Comparison of ENCODE assay signal across 19 cellular contexts in the genomic region with DNA sequence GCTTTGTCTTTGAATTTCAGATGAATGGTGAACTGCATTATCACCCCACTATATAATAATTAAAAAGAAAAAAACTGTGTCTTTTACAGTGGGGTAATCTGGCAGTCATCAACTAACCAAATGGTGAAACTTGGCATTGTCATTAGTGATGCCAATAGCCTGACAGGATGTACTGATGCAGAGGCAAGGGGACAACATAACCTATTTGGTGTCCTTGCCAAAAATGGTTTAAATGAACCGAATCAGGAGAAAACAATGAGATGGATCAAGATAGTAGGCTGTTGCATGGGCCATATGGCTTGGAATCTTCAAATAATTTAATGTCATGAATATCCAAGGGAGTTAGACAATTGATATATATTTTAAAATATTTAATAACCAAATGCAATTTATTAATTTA.
DNase-seq lines count a peak whose midpoint lies in the region; ATAC-seq and TF ChIP-seq lines count a peak whose summit lies in the region.
"Had no signal": no experiment of that assay in that cellular context is flagged by ENCODE, and none has a peak within 500 bp of the region (broad histone marks: within the 10 kb centered on the region; RNA-seq: fewer than 3 reads in every experiment).

No MANE protein-coding gene starts in this region.

- in situ Hi-C loops in G401 (cut with HindIII; ENCODE audit: low sequenced_read_pairs): no loop called here

- H3K4me1 Mint-ChIP-seq in GM23338: no peaks in the 10 kb centered on the region
- H3K4me1 Mint-ChIP-seq: B cell had no signal

- no peaks in the 10 kb centered on the region; the same call in 1 of the 2 replicates for H3K36me3 ChIP-seq in GM23338 (ENCODE audit: insufficient read depth)
- H3K36me3 ChIP-seq: BLaER1 treated with 17β-estradiol and CSF1 and Interleukin-3, amounts not matched to agents 10 nM and 100 nM had no signal

- no peaks in the 10 kb centered on the region for H3F3A ChIP-seq in GM23338 (replicated peaks; ENCODE audit: low read depth)

- H4K20me1 ChIP-seq in GM23338 (replicated peaks; ENCODE audit: insufficient read depth): no peaks in the 10 kb centered on the region
- H4K20me1 ChIP-seq: BLaER1 treated with 17β-estradiol and CSF1 and Interleukin-3, amounts not matched to agents 10 nM and 100 nM had no signal

- peaks cover 7% of the 10 kb centered on the region; the same call in 1 of the 2 replicates for H3K9me2 ChIP-seq in GM23338 (ENCODE audit: insufficient read depth)

- H3K79me2 ChIP-seq in GM23338 (replicated peaks; ENCODE audit: insufficient read depth): no peaks in the 10 kb centered on the region

- no peak overlapping the region for H3K4me2 ChIP-seq in GM23338
- H3K4me2 ChIP-seq: A549; BLaER1 treated with 17β-estradiol and CSF1 and Interleukin-3, amounts not matched to agents 10 nM and 100 nM had no signal

- H3K27ac ChIP-seq in GM23338 (ENCODE audit: low read depth): no peak overlapping the region
- H3K27ac ChIP-seq: 22Rv1; A549; BLaER1 treated with 17β-estradiol and CSF1 and Interleukin-3, amounts not matched to agents 10 nM and 100 nM; C4-2B had no signal

- H3K4me3 ChIP-seq in GM23338: no peak overlapping the region
- H3K4me3 ChIP-seq: A549; BLaER1 treated with 17β-estradiol and CSF1 and Interleukin-3, amounts not matched to agents 10 nM and 100 nM; GM12878 had no signal

- H2AFZ ChIP-seq in GM23338: no peak overlapping the region

- TF ChIP-seq CTCF in GM23338 (conservative IDR thresholded peaks at IDR 0.05; ENCODE audit: low read depth in 2 of 2): no peak

- DNase-seq in NCI-H2171 treated with DMSO at 0.1 percent for 48 hours (lab: John Stamatoyannopoulos, UW) (peak; percentile 4), NCI-H2171 (lab: John Stamatoyannopoulos, UW) (no peak), G401 (ENCODE audit: low spot score) (peak; percentile 65), NCI-H69 (lab: John Stamatoyannopoulos, UW) (peak; percentile 81), NCI-H1436 (lab: John Stamatoyannopoulos, UW) (no peak), GM23338 (ENCODE audit: low spot score) (no peak)
- DNase-seq: AML-193; Caco-2; Calu3; CD4-positive, alpha-beta T cell; CD8-positive, alpha-beta T cell; DMS79 treated with DMSO at 0.1 percent for 48 hours; GDM1 had no signal

- no peaks in the 10 kb centered on the region for H3K36me3 Mint-ChIP-seq in GM23338 (ENCODE audit: low read depth)
- H3K36me3 Mint-ChIP-seq: CD8-positive, alpha-beta T cell had no signal

- H3K27ac Mint-ChIP-seq in GM23338: no peak overlapping the region
- H3K27ac Mint-ChIP-seq: B cell; CD4-positive, alpha-beta T cell; CD8-positive, alpha-beta T cell had no signal

- no peaks in the 10 kb centered on the region for H3K27me3 ChIP-seq in GM23338 (ENCODE audit: insufficient read depth)
- H3K27me3 ChIP-seq: BLaER1 treated with 17β-estradiol and CSF1 and Interleukin-3, amounts not matched to agents 10 nM and 100 nM had no signal

- H3K4me1 ChIP-seq in GM23338 (ENCODE audit: insufficient read depth): no peaks in the 10 kb centered on the region
- H3K4me1 ChIP-seq: A549, Caco-2 had no signal

- ATAC-seq in GM23338: no peak
- ATAC-seq: A549; CD8-positive, alpha-beta T cell; GM12878 had no signal

- H3K4me3 Mint-ChIP-seq in GM23338: no peak overlapping the region
- H3K4me3 Mint-ChIP-seq: B cell; CD4-positive, alpha-beta T cell; CD8-positive, alpha-beta T cell had no signal

- no peaks in the 10 kb centered on the region for H3K27me3 Mint-ChIP-seq in GM23338 (ENCODE audit: insufficient read depth, low read depth, poor library complexity)
- H3K27me3 Mint-ChIP-seq: B cell; CD4-positive, alpha-beta T cell had no signal

- H3K9me3 Mint-ChIP-seq in GM23338: peaks cover 3% of the 10 kb centered on the region; the same call in 1 of the 3 replicates
- H3K9me3 Mint-ChIP-seq: CD8-positive, alpha-beta T cell had no signal

TF ChIP-seq in GM23338, 12 proteins besides CTCF, POLR2A, EP300 and RAD21 (continues in another document):
- no peak for TF ChIP-seq JUNB (IDR thresholded peaks at IDR 0.05; ENCODE audit: unreplicated experiment)
- TF ChIP-seq, protein P1, sequence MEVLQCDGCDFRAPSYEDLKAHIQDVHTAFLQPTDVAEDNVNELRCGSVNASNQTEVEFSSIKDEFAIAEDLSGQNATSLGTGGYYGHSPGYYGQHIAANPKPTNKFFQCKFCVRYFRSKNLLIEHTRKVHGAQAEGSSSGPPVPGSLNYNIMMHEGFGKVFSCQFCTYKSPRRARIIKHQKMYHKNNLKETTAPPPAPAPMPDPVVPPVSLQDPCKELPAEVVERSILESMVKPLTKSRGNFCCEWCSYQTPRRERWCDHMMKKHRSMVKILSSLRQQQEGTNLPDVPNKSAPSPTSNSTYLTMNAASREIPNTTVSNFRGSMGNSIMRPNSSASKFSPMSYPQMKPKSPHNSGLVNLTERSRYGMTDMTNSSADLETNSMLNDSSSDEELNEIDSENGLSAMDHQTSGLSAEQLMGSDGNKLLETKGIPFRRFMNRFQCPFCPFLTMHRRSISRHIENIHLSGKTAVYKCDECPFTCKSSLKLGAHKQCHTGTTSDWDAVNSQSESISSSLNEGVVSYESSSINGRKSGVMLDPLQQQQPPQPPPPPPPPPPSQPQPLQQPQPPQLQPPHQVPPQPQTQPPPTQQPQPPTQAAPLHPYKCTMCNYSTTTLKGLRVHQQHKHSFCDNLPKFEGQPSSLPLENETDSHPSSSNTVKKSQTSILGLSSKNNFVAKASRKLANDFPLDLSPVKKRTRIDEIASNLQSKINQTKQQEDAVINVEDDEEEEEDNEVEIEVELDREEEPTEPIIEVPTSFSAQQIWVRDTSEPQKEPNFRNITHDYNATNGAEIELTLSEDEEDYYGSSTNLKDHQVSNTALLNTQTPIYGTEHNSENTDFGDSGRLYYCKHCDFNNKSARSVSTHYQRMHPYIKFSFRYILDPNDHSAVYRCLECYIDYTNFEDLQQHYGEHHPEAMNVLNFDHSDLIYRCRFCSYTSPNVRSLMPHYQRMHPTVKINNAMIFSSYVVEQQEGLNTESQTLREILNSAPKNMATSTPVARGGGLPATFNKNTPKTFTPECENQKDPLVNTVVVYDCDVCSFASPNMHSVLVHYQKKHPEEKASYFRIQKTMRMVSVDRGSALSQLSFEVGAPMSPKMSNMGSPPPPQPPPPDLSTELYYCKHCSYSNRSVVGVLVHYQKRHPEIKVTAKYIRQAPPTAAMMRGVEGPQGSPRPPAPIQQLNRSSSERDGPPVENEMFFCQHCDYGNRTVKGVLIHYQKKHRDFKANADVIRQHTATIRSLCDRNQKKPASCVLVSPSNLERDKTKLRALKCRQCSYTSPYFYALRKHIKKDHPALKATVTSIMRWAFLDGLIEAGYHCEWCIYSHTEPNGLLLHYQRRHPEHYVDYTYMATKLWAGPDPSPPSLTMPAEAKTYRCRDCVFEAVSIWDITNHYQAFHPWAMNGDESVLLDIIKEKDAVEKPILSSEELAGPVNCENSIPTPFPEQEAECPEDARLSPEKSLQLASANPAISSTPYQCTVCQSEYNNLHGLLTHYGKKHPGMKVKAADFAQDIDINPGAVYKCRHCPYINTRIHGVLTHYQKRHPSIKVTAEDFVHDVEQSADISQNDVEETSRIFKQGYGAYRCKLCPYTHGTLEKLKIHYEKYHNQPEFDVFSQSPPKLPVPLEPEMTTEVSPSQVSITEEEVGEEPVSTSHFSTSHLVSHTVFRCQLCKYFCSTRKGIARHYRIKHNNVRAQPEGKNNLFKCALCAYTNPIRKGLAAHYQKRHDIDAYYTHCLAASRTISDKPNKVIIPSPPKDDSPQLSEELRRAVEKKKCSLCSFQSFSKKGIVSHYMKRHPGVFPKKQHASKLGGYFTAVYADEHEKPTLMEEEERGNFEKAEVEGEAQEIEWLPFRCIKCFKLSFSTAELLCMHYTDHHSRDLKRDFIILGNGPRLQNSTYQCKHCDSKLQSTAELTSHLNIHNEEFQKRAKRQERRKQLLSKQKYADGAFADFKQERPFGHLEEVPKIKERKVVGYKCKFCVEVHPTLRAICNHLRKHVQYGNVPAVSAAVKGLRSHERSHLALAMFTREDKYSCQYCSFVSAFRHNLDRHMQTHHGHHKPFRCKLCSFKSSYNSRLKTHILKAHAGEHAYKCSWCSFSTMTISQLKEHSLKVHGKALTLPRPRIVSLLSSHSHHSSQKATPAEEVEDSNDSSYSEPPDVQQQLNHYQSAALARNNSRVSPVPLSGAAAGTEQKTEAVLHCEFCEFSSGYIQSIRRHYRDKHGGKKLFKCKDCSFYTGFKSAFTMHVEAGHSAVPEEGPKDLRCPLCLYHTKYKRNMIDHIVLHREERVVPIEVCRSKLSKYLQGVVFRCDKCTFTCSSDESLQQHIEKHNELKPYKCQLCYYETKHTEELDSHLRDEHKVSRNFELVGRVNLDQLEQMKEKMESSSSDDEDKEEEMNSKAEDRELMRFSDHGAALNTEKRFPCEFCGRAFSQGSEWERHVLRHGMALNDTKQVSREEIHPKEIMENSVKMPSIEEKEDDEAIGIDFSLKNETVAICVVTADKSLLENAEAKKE (CRISPR knock-in tag; IDR thresholded peaks at IDR 0.05): no peak
- TF ChIP-seq CREB1 (CRISPR knock-in tag; IDR thresholded peaks at IDR 0.05; ENCODE audit: low read depth): no peak
- no peak for TF ChIP-seq ZNF331 (CRISPR knock-in tag; IDR thresholded peaks at IDR 0.05; ENCODE audit: low read depth)
- no peak for TF ChIP-seq STAT1 (IDR thresholded peaks at IDR 0.05; ENCODE audit: unreplicated experiment)
- TF ChIP-seq ZNF114 (CRISPR knock-in tag; IDR thresholded peaks at IDR 0.05): no peak
- TF ChIP-seq NANOG (IDR thresholded peaks at IDR 0.05; ENCODE audit: borderline replicate concordance): no peak

Comparison
In these comparisons a context has a peak if more than half of its experiments do, and no peak if none do; other contexts are left out.
1. DNase-seq: peak in NCI-H2171 treated with DMSO at 0.1 percent for 48 hours (single experiment), G401 (single experiment) and NCI-H69 (single experiment); none in NCI-H2171 (single experiment), NCI-H1436 (single experiment) and GM23338 (single experiment).